Comparison of ENCODE assay signal across 16 cellular contexts in the genomic region with DNA sequence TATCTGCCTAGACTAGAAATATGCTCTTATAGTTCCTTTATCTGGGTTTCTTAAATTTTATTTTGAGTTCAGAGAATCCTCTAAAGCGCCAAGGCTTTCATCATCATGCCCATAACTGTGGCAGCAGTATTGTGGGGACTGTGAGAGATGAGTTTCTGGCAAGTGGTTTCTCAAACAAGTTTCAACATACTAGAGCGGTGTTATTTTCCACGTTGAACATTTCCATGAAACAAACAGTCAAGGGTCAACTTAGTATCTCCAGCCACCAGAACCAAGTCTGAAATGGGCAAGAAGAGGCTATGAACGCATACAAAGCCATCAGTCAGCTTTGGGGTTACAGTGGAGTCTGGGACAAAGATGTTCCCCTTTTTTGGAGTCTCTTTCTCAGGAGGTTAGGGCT. TPM values are rescaled to one million over a fixed set of nuclear protein-coding genes. Genes with fewer than 3 reads are reported as not detected.
A peak's percentile ranks its signal among the peaks of the same experiment; 100 is the strongest.
DNase-seq lines count a peak whose midpoint lies in the region; ATAC-seq and TF ChIP-seq lines count a peak whose summit lies in the region.
"Had no signal": no experiment of that assay in that cellular context is flagged by ENCODE, and none has a peak within 500 bp of the region (broad histone marks: within the 10 kb centered on the region; RNA-seq: fewer than 3 reads in every experiment).

No MANE protein-coding gene starts in this region.

- H3K79me2 ChIP-seq in GM23338 (replicated peaks; ENCODE audit: insufficient read depth) = peaks cover 100% of the 10 kb centered on the region

- no peak for DNase-seq in GM23338 (ENCODE audit: low spot score)
- DNase-seq in NOMO-1 treated with DMSO at 0.1 percent for 48 hours (lab: John Stamatoyannopoulos, UW; ENCODE audit: unreplicated experiment) = peak; percentile 51
- no peak for DNase-seq in activated naive CD8-positive, alpha-beta T cell treated with anti-CD3 and anti-CD28 coated beads, Interleukin-2, amount 50 U/mL, for 24 hours
- DNase-seq in stimulated activated CD4-positive, alpha-beta T cell treated with anti-CD3 and anti-CD28 coated beads, Interleukin-15, amount 100 ng/mL, for 24 hours = no peak
- no peak for DNase-seq in omental fat pad (ENCODE audit: low spot score)
- DNase-seq in NCI-H1105 treated with DMSO at 0.1 percent for 48 hours (lab: John Stamatoyannopoulos, UW) = no peak
- DNase-seq: activated CD8-positive, alpha-beta memory T cell treated with anti-CD3 and anti-CD28 coated beads, Interleukin-2, amount 50 U/mL, for 4 hours; islet precursor cell; NCI-H1930; NCI-H526; retina; SHP77; stimulated activated CD4-positive, alpha-beta T cell treated with anti-CD3 and anti-CD28 coated beads, Interleukin-4, amount 100 ng/mL, for 1 hour had no signal

- H3K4me3 ChIP-seq in GM23338 (no peak overlapping the region), neutrophil (ENCODE audit: low read depth in 1 of 2, low read length in 1 of 2) (no peak overlapping the region)

- H3K4me1 ChIP-seq in GM23338 (ENCODE audit: insufficient read depth) (peaks cover 65% of the 10 kb centered on the region), neutrophil (ENCODE audit: control insufficient read depth in 1 of 2, insufficient read depth in 1 of 2, low read depth in 1 of 2, low read length in 1 of 2) (peaks cover 32 to 44% of the 10 kb centered on the region in 2 experiments)

- no peaks in the 10 kb centered on the region for H3K36me3 ChIP-seq in GM23338 (ENCODE audit: insufficient read depth)
- no peaks in the 10 kb centered on the region for H3K36me3 ChIP-seq in neutrophil

- H3K27me3 Mint-ChIP-seq in GM23338 (ENCODE audit: insufficient read depth, low read depth, poor library complexity) = peaks cover 1% of the 10 kb centered on the region
- H3K27me3 Mint-ChIP-seq in activated naive CD8-positive, alpha-beta T cell treated with anti-CD3 and anti-CD28 coated beads, Interleukin-2, amount 50 U/mL, for 24 hours = no peaks in the 10 kb centered on the region
- H3K27me3 Mint-ChIP-seq: stimulated activated memory B cell treated with anti-CD40 and anti-IgM and Interleukin-4, amounts not matched to agents 10 μg/mL and 1 μg/mL and 100 μg/mL, for 72 hours had no signal

- H3K27me3 ChIP-seq in GM23338 (ENCODE audit: insufficient read depth) (no peaks in the 10 kb centered on the region), neutrophil (no peaks in the 10 kb centered on the region)

- no peaks in the 10 kb centered on the region for H3K9me2 ChIP-seq in GM23338 (ENCODE audit: insufficient read depth)

- no peak overlapping the region for H3K27ac Mint-ChIP-seq in GM23338
- peak overlapping the region; percentile 82 for H3K27ac Mint-ChIP-seq in activated naive CD8-positive, alpha-beta T cell treated with anti-CD3 and anti-CD28 coated beads, Interleukin-2, amount 50 U/mL, for 24 hours
- H3K27ac Mint-ChIP-seq: stimulated activated memory B cell treated with anti-CD40 and anti-IgM and Interleukin-4, amounts not matched to agents 10 μg/mL and 1 μg/mL and 100 μg/mL, for 72 hours had no signal

- peaks cover 47% of the 10 kb centered on the region for H3K4me1 Mint-ChIP-seq in GM23338
- peaks cover 95% of the 10 kb centered on the region for H3K4me1 Mint-ChIP-seq in activated naive CD8-positive, alpha-beta T cell treated with anti-CD3 and anti-CD28 coated beads, Interleukin-2, amount 50 U/mL, for 24 hours

- no peaks in the 10 kb centered on the region for H3K9me3 ChIP-seq in neutrophil

- no peaks in the 10 kb centered on the region; the same call in 1 of the 2 replicates for H3F3A ChIP-seq in GM23338 (replicated peaks; ENCODE audit: low read depth)

- TF ChIP-seq CTCF in GM23338 (conservative IDR thresholded peaks at IDR 0.05; ENCODE audit: low read depth in 2 of 2) = no peak
- no peak for TF ChIP-seq CTCF in neutrophil (IDR thresholded peaks at IDR 0.05)
- no peak for TF ChIP-seq CTCF in omental fat pad (IDR thresholded peaks at IDR 0.05)

- ATAC-seq in GM23338 (no peak), omental fat pad (ENCODE audit: low FRiP score) (no peak)
- peak; percentile 60 for ATAC-seq in activated naive CD8-positive, alpha-beta T cell treated with anti-CD3 and anti-CD28 coated beads, Interleukin-2, amount 50 U/mL, for 24 hours
- ATAC-seq: stimulated activated memory B cell treated with anti-CD40 and anti-IgM and Interleukin-4, amounts not matched to agents 10 μg/mL and 1 μg/mL and 100 μg/mL, for 72 hours had no signal

- H4K20me1 ChIP-seq in GM23338 (replicated peaks; ENCODE audit: insufficient read depth) = peaks cover 64% of the 10 kb centered on the region

- H2AFZ ChIP-seq in GM23338 = no peak overlapping the region

- H3K4me2 ChIP-seq in GM23338 = no peak overlapping the region
- H3K4me2 ChIP-seq: KMS-11 had no signal

- peak overlapping the region; percentile 81; the same call in 1 of the 2 replicates for H3K27ac ChIP-seq in GM23338 (ENCODE audit: low read depth)
- H3K27ac ChIP-seq in neutrophil = peak overlapping the region; percentile 62
- H3K27ac ChIP-seq: KMS-11 had no signal

- no peaks in the 10 kb centered on the region for H3K9me3 Mint-ChIP-seq in GM23338
- H3K9me3 Mint-ChIP-seq in activated naive CD8-positive, alpha-beta T cell treated with anti-CD3 and anti-CD28 coated beads, Interleukin-2, amount 50 U/mL, for 24 hours = no peaks in the 10 kb centered on the region
- H3K9me3 Mint-ChIP-seq: stimulated activated memory B cell treated with anti-CD40 and anti-IgM and Interleukin-4, amounts not matched to agents 10 μg/mL and 1 μg/mL and 100 μg/mL, for 72 hours had no signal

- H3K36me3 Mint-ChIP-seq in GM23338 (ENCODE audit: low read depth) = no peaks in the 10 kb centered on the region; the same call in 2 of the 3 replicates
- H3K36me3 Mint-ChIP-seq in activated naive CD8-positive, alpha-beta T cell treated with anti-CD3 and anti-CD28 coated beads, Interleukin-2, amount 50 U/mL, for 24 hours (ENCODE audit: low read depth) = no peaks in the 10 kb centered on the region

- no peak overlapping the region for H3K4me3 Mint-ChIP-seq in GM23338
- peak overlapping the region; percentile 52 for H3K4me3 Mint-ChIP-seq in activated naive CD8-positive, alpha-beta T cell treated with anti-CD3 and anti-CD28 coated beads, Interleukin-2, amount 50 U/mL, for 24 hours
- H3K4me3 Mint-ChIP-seq: stimulated activated memory B cell treated with anti-CD40 and anti-IgM and Interleukin-4, amounts not matched to agents 10 μg/mL and 1 μg/mL and 100 μg/mL, for 72 hours had no signal

TF ChIP-seq in GM23338, 12 proteins besides CTCF, POLR2A, EP300 and RAD21 (continues in another document):
- TF ChIP-seq POLR2AphosphoS5 (IDR thresholded peaks at IDR 0.05; ENCODE audit: low read depth) (no peak), JUNB (IDR thresholded peaks at IDR 0.05; ENCODE audit: unreplicated experiment) (no peak), NANOG (IDR thresholded peaks at IDR 0.05; ENCODE audit: borderline replicate concordance) (no peak), STAT1 (IDR thresholded peaks at IDR 0.05; ENCODE audit: unreplicated experiment) (no peak), ZNF114 (CRISPR knock-in tag; IDR thresholded peaks at IDR 0.05) (no peak), EZH2phosphoT487 (IDR thresholded peaks at IDR 0.05; ENCODE audit: unreplicated experiment) (no peak)
- TF ChIP-seq, protein P1, sequence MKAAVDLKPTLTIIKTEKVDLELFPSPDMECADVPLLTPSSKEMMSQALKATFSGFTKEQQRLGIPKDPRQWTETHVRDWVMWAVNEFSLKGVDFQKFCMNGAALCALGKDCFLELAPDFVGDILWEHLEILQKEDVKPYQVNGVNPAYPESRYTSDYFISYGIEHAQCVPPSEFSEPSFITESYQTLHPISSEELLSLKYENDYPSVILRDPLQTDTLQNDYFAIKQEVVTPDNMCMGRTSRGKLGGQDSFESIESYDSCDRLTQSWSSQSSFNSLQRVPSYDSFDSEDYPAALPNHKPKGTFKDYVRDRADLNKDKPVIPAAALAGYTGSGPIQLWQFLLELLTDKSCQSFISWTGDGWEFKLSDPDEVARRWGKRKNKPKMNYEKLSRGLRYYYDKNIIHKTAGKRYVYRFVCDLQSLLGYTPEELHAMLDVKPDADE (IDR thresholded peaks at IDR 0.05) = no peak

RNA-seq across cellular contexts. Expression of a gene that starts 40.3 kb away (rescaled TPM):
- 101 and 107 TPM in 2 replicates for total RNA-seq in GM23338 (2014; rRNA removed; shearing (Covaris generic))
- 32.3 and 34.0 TPM in 2 replicates for polyA plus RNA-seq in GM23338 (2016; fragmentation: Nextera tagmentation; extraction: Ambion mirVana)
- 10 to 100 TPM; 19.5 to 32.8 (median 25.6) TPM for total RNA-seq in omental fat pad
